Comparison of ENCODE assay signal across 10 cellular contexts in genomic region chr18:79857082-79857661, GRCh38. TPM values are rescaled to one million over a fixed set of nuclear protein-coding genes. Genes with fewer than 3 reads are reported as not detected.
DNase-seq lines count a peak whose midpoint lies in the region; ATAC-seq, FAIRE-seq and TF ChIP-seq lines count a peak whose summit lies in the region.
"Had no signal": no experiment of that assay in that cellular context is flagged by ENCODE, and none has a peak within 500 bp of the region (broad histone marks: within the 10 kb centered on the region; RNA-seq: fewer than 3 reads in every experiment).

No MANE protein-coding gene starts in this region.

- no peak overlapping the region for H3K23ac ChIP-seq in H1 (ENCODE audit: insufficient read length)

- H2BK20ac ChIP-seq in H1 (ENCODE audit: low read length), result no peak overlapping the region

- no peak overlapping the region for H4K5ac ChIP-seq in H1 (ENCODE audit: insufficient read length, low read depth, low read length)

- H2BK15ac ChIP-seq in H1 (ENCODE audit: low read length), result peak overlapping the region; percentile 97; the same call in 1 of the 2 replicates

- CTCF ChIA-PET in H1 (lab: Charles Lee; ENCODE audit: partially characterized antibody), result interaction anchor here (1.2 to 2.1 kb wide), 3 partner anchors 13 to 65 kb away, joined by 3 to 6 read pairs (median 4); no protein-coding TSS in a partner anchor

- TF ChIP-seq EP300 in H1 (IDR thresholded peaks at IDR 0.05; ENCODE audit: borderline replicate concordance in 1 of 2, low read depth in 2 of 2, low read length in 2 of 2), result no peak

- H3K79me1 ChIP-seq in H1 (ENCODE audit: low read depth, low read length), result no peaks in the 10 kb centered on the region

- no peak overlapping the region for H2AK5ac ChIP-seq in H1 (ENCODE audit: low read depth, low read length)

- H2BK5ac ChIP-seq in H1 (ENCODE audit: low read depth, low read length), result no peak overlapping the region

- H3K4ac ChIP-seq in H1 (replicated peaks; ENCODE audit: insufficient read length, low read depth, low read length), result no peak overlapping the region

- H4K8ac ChIP-seq in H1 (ENCODE audit: extremely low read depth, insufficient read depth, low read length), result no peak overlapping the region

- no peaks in the 10 kb centered on the region for H3K36me3 ChIP-seq in H1 (ENCODE audit: control insufficient read depth in 2 of 4, insufficient read depth in 4 of 4, low read length in 3 of 4)

- peak overlapping the region; percentile 18 to 47 (median 30) for H3K4me3 Mint-ChIP-seq in nephron
- H3K4me3 Mint-ChIP-seq: T-helper 17 cell had no signal

- ATAC-seq in GM19452 (IDR thresholded peaks at IDR 0.05; ENCODE audit: unreplicated experiment) (no peak), HG03378 (IDR thresholded peaks at IDR 0.05; ENCODE audit: unreplicated experiment) (no peak)

- H3K18ac ChIP-seq in H1 (ENCODE audit: extremely low read depth, low read length), result no peak overlapping the region; the same call in 1 of the 2 replicates

- peak overlapping the region; percentile 75; the same call in 1 of the 2 replicates for H2AFZ ChIP-seq in H1 (ENCODE audit: low read length)

- FAIRE-seq in H1 (lab: Jason Lieb, UNC), result no peak

- H3K4me1 Mint-ChIP-seq in nephron, result peaks cover 13% of the 10 kb centered on the region

- no peak overlapping the region for H3K56ac ChIP-seq in H1 (replicated peaks; ENCODE audit: insufficient read length, low read depth, low read length)

- H3K36me3 Mint-ChIP-seq in nephron (ENCODE audit: low read depth), result no peaks in the 10 kb centered on the region

- H3K9me3 ChIP-seq in H1 (ENCODE audit: insufficient read depth in 2 of 2, low read depth in 1 of 2, low read length in 1 of 2), result no peaks in the 10 kb centered on the region

- no peaks in the 10 kb centered on the region for H3K27me3 ChIP-seq in H1 (replicated peaks in 1 of 4; ENCODE audit: control insufficient read depth in 3 of 4, extremely low read depth in 1 of 4, insufficient read depth in 3 of 4, low read length in 3 of 4)

- H3K9ac ChIP-seq in H1 (replicated peaks in 1 of 4; ENCODE audit: extremely low read depth in 1 of 4, low read depth in 3 of 4, low read length in 3 of 4), result no peak overlapping the region

- H4K91ac ChIP-seq in H1 (replicated peaks; ENCODE audit: insufficient read length, low read length), result no peak overlapping the region

- WGBS in H1 (ENCODE audit: extremely low coverage in 1 of 2, insufficient coverage in 1 of 2, insufficient read length in 1 of 2, insufficient replicate concordance in 2 of 2, low coverage in 1 of 2, low lambda C conversion rate in 2 of 2, missing lambda C conversion rate in 1 of 2), 2 experiments, result 76% methylated on average over 13 of the region's 13 CpGs; no CpG with 5 or more reads in 1 of the 2 experiments

- no peak overlapping the region for H3K4me3 ChIP-seq in H1 (ENCODE audit: extremely low read depth in 1 of 4, insufficient read depth in 2 of 4, low read depth in 3 of 4, low read length in 4 of 4)

- H3K27me3 Mint-ChIP-seq in nephron (ENCODE audit: low read depth), result peaks cover 14% of the 10 kb centered on the region

- TF ChIP-seq POLR2A in H1 (IDR thresholded peaks at IDR 0.05; ENCODE audit: control extremely low read depth in 1 of 2, low read depth in 2 of 2, low read length in 2 of 2), result no peak

- TF ChIP-seq CTCF in H1 (IDR thresholded peaks at IDR 0.05; ENCODE audit: control extremely low read depth in 1 of 3, insufficient read depth in 1 of 3, low read depth in 1 of 3, low read length in 3 of 3), result no peak
- no peak for TF ChIP-seq CTCF in nephron (IDR thresholded peaks at IDR 0.05; ENCODE audit: unreplicated experiment in 3 of 3)

- peaks cover 13% of the 10 kb centered on the region for H3K9me3 Mint-ChIP-seq in nephron

- H2BK120ac ChIP-seq in H1 (replicated peaks; ENCODE audit: low read depth, low read length), result no peak overlapping the region

- H3K79me2 ChIP-seq in H1 (ENCODE audit: control insufficient read depth in 1 of 2, insufficient read depth in 2 of 2, low read length in 2 of 2), result no peaks in the 10 kb centered on the region

- no peak overlapping the region for H2BK12ac ChIP-seq in H1 (ENCODE audit: low read depth, low read length)

- POLR2A ChIA-PET in H1 (lab: Charles Lee; ENCODE audit: partially characterized antibody), result interaction anchor here (0.6 to 1.7 kb wide), 3 partner anchors 27 to 58 kb away, joined by 3 to 4 read pairs (median 3); no protein-coding TSS in a partner anchor

- no peak overlapping the region for H3K4me2 ChIP-seq in H1 (ENCODE audit: insufficient read depth in 1 of 2, low read depth in 2 of 2, low read length in 2 of 2)

- H4K20me1 ChIP-seq in H1 (replicated peaks in 1 of 2; ENCODE audit: control insufficient read depth in 1 of 2, insufficient read depth in 2 of 2, low read length in 2 of 2), result no peaks in the 10 kb centered on the region

- H3K14ac ChIP-seq in H1 (ENCODE audit: insufficient read length), result no peak overlapping the region

- TF ChIP-seq RAD21 in H1 (IDR thresholded peaks at IDR 0.05 in 1 of 2, conservative IDR thresholded peaks at IDR 0.05 in 1 of 2; ENCODE audit: low read depth in 2 of 2, low read length in 2 of 2), result no peak

- H3K27ac Mint-ChIP-seq in nephron, result peak overlapping the region; percentile 34 to 72 (median 51)
- H3K27ac Mint-ChIP-seq: T-helper 17 cell had no signal

- no peaks in the 10 kb centered on the region for H3K23me2 ChIP-seq in H1 (ENCODE audit: low read depth, low read length)

- peak; percentile 76 for DNase-seq in DMS79 (lab: John Stamatoyannopoulos, UW)
- DNase-seq in NCI-H1694 (lab: John Stamatoyannopoulos, UW), result peak; percentile 38
- DNase-seq in H1 (ENCODE audit: low read depth in 1 of 2, low spot score in 2 of 2), result peak in 1 of 2 experiments; percentile 50
- no peak for DNase-seq in SKM-1 treated with dmso at 0.1 percent for 144 hours (lab: John Stamatoyannopoulos, UW; ENCODE audit: unreplicated experiment)
- DNase-seq in T-helper 9 cell, result no peak
- DNase-seq: T-helper 17 cell had no signal

- H3K27ac ChIP-seq in H1 (ENCODE audit: low read depth, low read length), result no peak overlapping the region

- H3K4me1 ChIP-seq in H1 (replicated peaks in 1 of 4; ENCODE audit: control insufficient read depth in 3 of 4, insufficient read depth in 4 of 4, low read length in 3 of 4), result peaks cover 0 to 5% (median 3%) of the 10 kb centered on the region in 4 experiments; a peak in 3 of 7 replicates

TF ChIP-seq in H1, 55 proteins besides CTCF, POLR2A, EP300 and RAD21:
- TF ChIP-seq MAX (IDR thresholded peaks at IDR 0.05), result peak; percentile 71
- no peak for TF ChIP-seq POU5F1 (IDR thresholded peaks at IDR 0.05; ENCODE audit: low read depth, low read length)
- no peak for TF ChIP-seq USF2 (IDR thresholded peaks at IDR 0.05; ENCODE audit: low read length)

RNA-seq across cellular contexts. Expression of gene KCNG2, which starts 59.4 kb away (rescaled TPM):
- total RNA-seq in H1 (2021; fragmentation: NEBNext Ultra II Directional; extraction: Animal tissue kit (Norgen Biotek cat#: 25700)), result 0.19 TPM in 1 of 2 replicates, not detected in the other
- 0.71 and 0.74 TPM in 2 replicates for polyA plus RNA-seq in H1 (2011; rRNA removed)
- polyA plus RNA-seq in H1 (2011; cell fraction: cytosol; rRNA removed), result 0.52 TPM
- 0.57 TPM for polyA plus RNA-seq in H1 (2011; cell fraction: nucleus; rRNA removed)
- 0.23 to 0.52 TPM (median 0.32 TPM) in 3 of 4 replicates, not detected in the other for polyA plus RNA-seq in H1 (2012, experiment 1 of 2)
- 0.14 TPM for polyA plus RNA-seq in H1 (2012, experiment 2 of 2)
- polyA plus RNA-seq in H1 (2013, experiment 1 of 2), result 0.10 TPM
- polyA plus RNA-seq in H1 (2013, experiment 2 of 2), result 0.04 TPM
- polyA minus RNA-seq in H1 (2011; rRNA and poly(A)+ RNA removed), result 0.13 TPM in 1 of 2 replicates, not detected in the other
- polyA minus RNA-seq in H1 (2011; cell fraction: cytosol; rRNA and poly(A)+ RNA removed), result not detected
- not detected for polyA minus RNA-seq in H1 (2011; cell fraction: nucleus; rRNA and poly(A)+ RNA removed)
- total RNA-seq: T-helper 17 cell had no signal
- polyA plus RNA-seq: aorta had no signal

Comparison
In these comparisons a context has a peak if more than half of its experiments do, and no peak if none do; other contexts are left out.
1. DNase-seq: peak in DMS79 (single experiment) and NCI-H1694 (single experiment); none in SKM-1 treated with dmso at 0.1 percent for 144 hours (single experiment) and T-helper 9 cell (single experiment).